In genomic region chr11:8015753-8016239, GRCh38 we compare ENCODE assay signal across 19 cellular contexts. TPM values are rescaled to one million over a fixed set of nuclear protein-coding genes. Genes with fewer than 3 reads are reported as not detected.
DNase-seq lines count a peak whose midpoint lies in the region; ATAC-seq lines count a peak whose summit lies in the region.
"Had no signal": no experiment of that assay in that cellular context is flagged by ENCODE, and none has a peak within 500 bp of the region (broad histone marks: within the 10 kb centered on the region; RNA-seq: fewer than 3 reads in every experiment).

No MANE protein-coding gene starts in this region.

- no peak for ATAC-seq in left lobe of liver
- no peak for ATAC-seq in GM18870 (IDR thresholded peaks at IDR 0.05; ENCODE audit: unreplicated experiment)
- ATAC-seq: stimulated activated naive CD8-positive, alpha-beta T cell treated with anti-CD3 and anti-CD28 coated beads, Interleukin-15, Interleukin-2, amounts not matched to agents 100 U/mL and 50 U/mL, for 24 hours had no signal

- no peak overlapping the region for H3K27ac ChIP-seq in HUES64 (ENCODE audit: low read depth, low read length)
- H3K27ac ChIP-seq: epithelial cell of prostate, uterus had no signal

- WGBS in HUES64: 65% methylated on average over 4 of the region's 4 CpGs

- H3K4me1 ChIP-seq in HUES64 (ENCODE audit: insufficient read depth, low read length): peaks cover 19% of the 10 kb centered on the region
- H3K4me1 ChIP-seq: Caco-2 had no signal

- no peak overlapping the region for H3K9ac ChIP-seq in HUES64 (ENCODE audit: low read depth, low read length)

- no peaks in the 10 kb centered on the region for H3K9me3 ChIP-seq in HUES64 (ENCODE audit: insufficient read depth, low read depth, low read length)
- H3K9me3 ChIP-seq: Caco-2, uterus had no signal

- peaks cover 59% of the 10 kb centered on the region for H3K27me3 ChIP-seq in HUES64 (ENCODE audit: insufficient read depth, low read length)
- H3K27me3 ChIP-seq: uterus had no signal

- no peaks in the 10 kb centered on the region for H3K36me3 ChIP-seq in HUES64 (ENCODE audit: insufficient read depth, low read length)
- H3K36me3 ChIP-seq: uterus had no signal

- DNase-seq in AG08396 (ENCODE audit: low spot score): peak; percentile 60
- peak; percentile 52 for DNase-seq in astrocyte of the hippocampus (ENCODE audit: low read depth, low spot score)
- peak; percentile 33 for DNase-seq in kidney tubule cell (ENCODE audit: low spot score)
- no peak for DNase-seq in stimulated activated CD4-positive, alpha-beta T cell treated with anti-CD3 and anti-CD28 coated beads, Interleukin-2, amount 100 ng/mL, for 48 hours
- no peak for DNase-seq in NCI-H187 treated with DMSO at 0.1 percent for 48 hours (lab: John Stamatoyannopoulos, UW)
- DNase-seq in left lobe of liver (ENCODE audit: low spot score): no peak
- DNase-seq: activated effector memory CD4-positive, alpha-beta T cell treated with anti-CD3 and anti-CD28 coated beads, Interleukin-2, amount 50 U/mL, for 16 hours; AML-193; Caco-2; NCI-H1930; NCI-H510A treated with DMSO at 0.1 percent for 48 hours; stimulated activated CD4-positive, alpha-beta T cell treated with anti-CD3 and anti-CD28 coated beads, Interleukin-15, amount 100 ng/mL, for 24 hours; stimulated activated naive CD8-positive, alpha-beta T cell treated with anti-CD3 and anti-CD28 coated beads, Interleukin-15, Interleukin-2, amounts not matched to agents 100 U/mL and 50 U/mL, for 24 hours; uterus had no signal

- 0 out of 2 replicates have a peak overlapping the region, but pooled peaks have one; percentile 14 for H3K4me3 ChIP-seq in HUES64 (ENCODE audit: low read length)
- H3K4me3 ChIP-seq: uterus had no signal

RNA-seq across cellular contexts. Expression of gene EIF3F, which starts 28.7 kb away (rescaled TPM):
- polyA plus RNA-seq in HUES64 (2013, experiment 1 of 2): 274 TPM
- 322 TPM for polyA plus RNA-seq in HUES64 (2013, experiment 2 of 2)
- 90.1 TPM for total RNA-seq in left lobe of liver

RNA-seq across cellular contexts. Expression of gene NLRP10, which starts 50.5 kb away (rescaled TPM):
- polyA plus RNA-seq in HUES64 (2013, experiment 1 of 2): 0.45 TPM
- polyA plus RNA-seq in HUES64 (2013, experiment 2 of 2): not detected
- total RNA-seq in left lobe of liver: not detected
- total RNA-seq: mesothelial cell of epicardium, neural crest cell, uterus had no signal

Comparison
In these comparisons a context has a peak if more than half of its experiments do, and no peak if none do; other contexts are left out.
1. DNase-seq: peak in AG08396 (single experiment), astrocyte of the hippocampus (single experiment) and kidney tubule cell (single experiment); none in stimulated activated CD4-positive, alpha-beta T cell treated with anti-CD3 and anti-CD28 coated beads, Interleukin-2, amount 100 ng/mL, for 48 hours (0 of 2), NCI-H187 treated with DMSO at 0.1 percent for 48 hours (single experiment) and left lobe of liver (single experiment).